Comparison of ENCODE assay signal across 12 cellular contexts in the genomic region with DNA sequence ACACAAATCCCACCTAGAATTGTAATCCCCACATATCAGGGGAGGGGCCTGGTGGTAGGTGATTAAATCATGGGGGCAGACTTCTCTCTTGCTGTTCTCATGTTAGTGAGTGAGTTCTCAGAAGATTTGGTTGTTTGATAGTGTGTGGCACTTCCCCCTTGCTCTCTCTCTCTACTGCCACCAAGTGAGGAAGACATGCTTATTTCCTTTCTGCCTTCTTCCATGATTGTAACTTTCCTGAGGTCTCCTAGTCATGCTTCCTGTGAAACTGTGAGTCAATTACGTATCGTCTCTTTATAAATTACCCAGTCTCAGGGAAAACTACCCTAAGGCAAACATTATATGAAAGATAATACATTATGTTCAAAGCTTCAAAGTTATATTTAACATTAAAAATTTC.
DNase-seq lines count a peak whose midpoint lies in the region; ATAC-seq and TF ChIP-seq lines count a peak whose summit lies in the region.
"Had no signal": no experiment of that assay in that cellular context is flagged by ENCODE, and none has a peak within 500 bp of the region (broad histone marks: within the 10 kb centered on the region; RNA-seq: fewer than 3 reads in every experiment).

No MANE protein-coding gene starts in this region.

- H3K4me1 Mint-ChIP-seq in activated T-cell treated with anti-CD3 and anti-CD28 coated beads, Interleukin-2, amount 50 U/mL, for 24 hours (ENCODE audit: low read depth) = peaks cover 5% of the 10 kb centered on the region

- in situ Hi-C loops in ACHN (cut with HindIII; ENCODE audit: low pct_ligation_motif_present, low pct_unique_long_range_greater_than_20kb, low sequenced_read_pairs) = no loop called here

- H3K9ac ChIP-seq in DND-41 (ENCODE audit: low read depth, low read length) (no peak overlapping the region), HCT116 (ENCODE audit: low read length) (no peak overlapping the region)
- H3K9ac ChIP-seq: BLaER1 had no signal

- no peaks in the 10 kb centered on the region for H3K4me1 ChIP-seq in DND-41 (ENCODE audit: insufficient read depth, low read length)
- H3K4me1 ChIP-seq in HCT116 (ENCODE audit: control insufficient read depth in 1 of 2, insufficient read depth in 2 of 2, low read length in 2 of 2) = no peaks in the 10 kb centered on the region
- H3K4me1 ChIP-seq: BLaER1, heart right ventricle, SJCRH30 had no signal

- no peak for TF ChIP-seq POLR2A in HCT116 (IDR thresholded peaks at IDR 0.05; ENCODE audit: borderline replicate concordance, extremely low read depth, insufficient read depth, insufficient read length)

- TF ChIP-seq CTCF in DND-41 (IDR thresholded peaks at IDR 0.05; ENCODE audit: borderline replicate concordance, extremely low read depth, low read length, poor library complexity, severe bottlenecking) (peak; percentile 26), HCT116 (IDR thresholded peaks at IDR 0.05 in 2 of 3, conservative IDR thresholded peaks at IDR 0.05 in 1 of 3; ENCODE audit: borderline replicate concordance in 1 of 3, insufficient read depth in 1 of 3, low read depth in 2 of 3, low read length in 2 of 3) (peak in 2 of 3 experiments; percentile 34 to 49; a peak in 4 of 6 replicates), fibroblast of mammary gland (conservative IDR thresholded peaks at IDR 0.05; ENCODE audit: control insufficient read depth, insufficient read depth, low read depth, low read length) (peak; percentile 12)

- peak; percentile 22 for TF ChIP-seq RAD21 in HCT116 (IDR thresholded peaks at IDR 0.05; ENCODE audit: low read depth)

- intact Hi-C loops in HCT116 (cut with micrococcal nuclease) = no loop called here

- H3K27ac Mint-ChIP-seq in activated T-cell treated with anti-CD3 and anti-CD28 coated beads, Interleukin-2, amount 50 U/mL, for 24 hours = no peak overlapping the region
- H3K27ac Mint-ChIP-seq: activated CD4-positive, alpha-beta T cell treated with anti-CD3 and anti-CD28 coated beads, Interleukin-2, amount 10 ng/mL, durations not matched to agents 24 days and 14 days had no signal

- H3K9me2 ChIP-seq in HCT116 (ENCODE audit: insufficient read depth) = no peaks in the 10 kb centered on the region

- H3K4me3 ChIP-seq in DND-41 (ENCODE audit: low read depth in 1 of 2, low read length in 2 of 2) (no peak overlapping the region), HCT116 (replicated peaks in 1 of 2; ENCODE audit: low read depth in 1 of 2, low read length in 2 of 2) (no peak overlapping the region), fibroblast of mammary gland (ENCODE audit: control insufficient read depth, low read depth, low read length) (no peak overlapping the region)
- H3K4me3 ChIP-seq: BLaER1, heart right ventricle, SJCRH30 had no signal

- POLR2A ChIA-PET in HCT116 (lab: Charles Lee) (no interaction called here), HEK293T (lab: Yijun Ruan, JAX) (no interaction called here)

- RAD21 ChIA-PET in HCT116 (lab: Charles Lee; ENCODE audit: low non-redundant PET in 1 of 2, low total read pairs in 2 of 2, uncharacterized antibody in 2 of 2, unreplicated experiment in 2 of 2) = no interaction called here

- H3K4me2 ChIP-seq in DND-41 (ENCODE audit: insufficient read depth, low read length) (no peak overlapping the region), HCT116 (ENCODE audit: low read length) (no peak overlapping the region)
- H3K4me2 ChIP-seq: BLaER1 had no signal

- H4K20me1 ChIP-seq in DND-41 (ENCODE audit: insufficient read depth, low read length) (no peaks in the 10 kb centered on the region), HCT116 (ENCODE audit: insufficient read depth) (no peaks in the 10 kb centered on the region)
- H4K20me1 ChIP-seq: BLaER1 had no signal

- H3K79me2 ChIP-seq in DND-41 (ENCODE audit: insufficient read depth, low read length) (no peaks in the 10 kb centered on the region), HCT116 (ENCODE audit: insufficient read depth, low read length) (no peaks in the 10 kb centered on the region)

- H2AFZ ChIP-seq in DND-41 (ENCODE audit: low read depth, low read length) (no peak overlapping the region), HCT116 (ENCODE audit: low read depth, low read length, poor library complexity, severe bottlenecking) (peak overlapping the region; percentile 43)

- no peaks in the 10 kb centered on the region for H3K36me3 ChIP-seq in DND-41 (ENCODE audit: insufficient read depth, low read length)
- no peaks in the 10 kb centered on the region for H3K36me3 ChIP-seq in HCT116 (ENCODE audit: control insufficient read depth in 1 of 2, insufficient read depth in 2 of 2, low read length in 2 of 2)
- H3K36me3 ChIP-seq: BLaER1, heart right ventricle, SJCRH30 had no signal

- DNase-seq in DND-41 (no peak), HCT116 (ENCODE audit: low read depth, low spot score) (peak; percentile 6), RKO (ENCODE audit: low spot score) (peak; percentile 51), fibroblast of mammary gland (ENCODE audit: low read depth) (peak; percentile 23), HEK293T (ENCODE audit: extremely low spot score) (no peak), ACHN (no peak)
- DNase-seq in activated T-cell treated with anti-CD3 and anti-CD28 coated beads, Interleukin-2, amount 50 U/mL, for 24 hours = no peak
- DNase-seq: activated CD4-positive, alpha-beta T cell treated with anti-CD3 and anti-CD28 coated beads, Interleukin-2, amount 10 ng/mL, durations not matched to agents 24 days and 14 days; heart right ventricle; SJCRH30 had no signal

- CTCF ChIA-PET in HCT116 (lab: Charles Lee) (no interaction called here), HEK293T (lab: Yijun Ruan, JAX) (no interaction called here)

- no peaks in the 10 kb centered on the region for H3K9me3 Mint-ChIP-seq in activated T-cell treated with anti-CD3 and anti-CD28 coated beads, Interleukin-2, amount 50 U/mL, for 24 hours

- no peaks in the 10 kb centered on the region for H3K36me3 Mint-ChIP-seq in activated T-cell treated with anti-CD3 and anti-CD28 coated beads, Interleukin-2, amount 50 U/mL, for 24 hours (ENCODE audit: low read depth)

- H3K4me3 Mint-ChIP-seq in activated T-cell treated with anti-CD3 and anti-CD28 coated beads, Interleukin-2, amount 50 U/mL, for 24 hours = no peak overlapping the region
- H3K4me3 Mint-ChIP-seq: activated CD4-positive, alpha-beta T cell treated with anti-CD3 and anti-CD28 coated beads, Interleukin-2, amount 10 ng/mL, durations not matched to agents 24 days and 14 days had no signal

- peak; percentile 42; the same call in 1 of the 3 replicates for ATAC-seq in DND-41 (ENCODE audit: insufficient read depth, low read depth)
- peak; percentile 65 for ATAC-seq in HCT116
- no peak for ATAC-seq in HG02938 (IDR thresholded peaks at IDR 0.05; ENCODE audit: unreplicated experiment)
- ATAC-seq: heart right ventricle had no signal

- H3K9me3 ChIP-seq in DND-41 (ENCODE audit: insufficient read depth, low read length, severe bottlenecking) = no peaks in the 10 kb centered on the region
- H3K9me3 ChIP-seq in HCT116 (ENCODE audit: control insufficient read depth in 1 of 2, insufficient read depth in 1 of 2, low read depth in 1 of 2, low read length in 2 of 2) = no peaks in the 10 kb centered on the region
- H3K9me3 ChIP-seq: SJCRH30 had no signal

- no TSS peak for BruUV-seq in HCT116 (replicated peaks; lab: Mats Ljungman, UMichigan)

- peaks cover 8% of the 10 kb centered on the region for H3K27me3 Mint-ChIP-seq in activated T-cell treated with anti-CD3 and anti-CD28 coated beads, Interleukin-2, amount 50 U/mL, for 24 hours

- H3K27me3 ChIP-seq in DND-41 (ENCODE audit: insufficient read depth, low read length, poor library complexity) (no peaks in the 10 kb centered on the region), HCT116 (ENCODE audit: insufficient read depth, low read length) (no peaks in the 10 kb centered on the region)
- H3K27me3 ChIP-seq: BLaER1, heart right ventricle, SJCRH30 had no signal

- no peak overlapping the region for H3K27ac ChIP-seq in DND-41 (ENCODE audit: low read length)
- no peak overlapping the region for H3K27ac ChIP-seq in HCT116 (ENCODE audit: low read depth, low read length)
- H3K27ac ChIP-seq: BLaER1, heart right ventricle, SJCRH30 had no signal

TF ChIP-seq in HCT116, 20 proteins besides CTCF, POLR2A, EP300 and RAD21:
- TF ChIP-seq YY1 (IDR thresholded peaks at IDR 0.05; ENCODE audit: extremely low read depth, insufficient replicate concordance, low read depth, low read length) = no peak
- peak; percentile 26; the same call in 1 of the 2 replicates for TF ChIP-seq CBX3 (IDR thresholded peaks at IDR 0.05; ENCODE audit: low read depth)

TF ChIP-seq in HEK293T, 16 proteins besides CTCF, POLR2A, EP300 and RAD21:
- TF ChIP-seq FOXM1 (IDR thresholded peaks at IDR 0.05; ENCODE audit: borderline replicate concordance) (no peak), FOXA1 (IDR thresholded peaks at IDR 0.05) (no peak), SUZ12 (IDR thresholded peaks at IDR 0.05) (no peak), CTBP1 (IDR thresholded peaks at IDR 0.05; ENCODE audit: borderline replicate concordance) (no peak), HDGF (IDR thresholded peaks at IDR 0.05; ENCODE audit: borderline replicate concordance) (no peak), TARDBP (IDR thresholded peaks at IDR 0.05) (no peak), NFRKB (IDR thresholded peaks at IDR 0.05) (no peak), L3MBTL2 (conservative IDR thresholded peaks at IDR 0.05) (no peak), FOXK2 (IDR thresholded peaks at IDR 0.05) (no peak), ARNT (IDR thresholded peaks at IDR 0.05) (no peak), LEF1 (IDR thresholded peaks at IDR 0.05; ENCODE audit: borderline replicate concordance) (no peak)

Comparison
In these comparisons a context has a peak if more than half of its experiments do, and no peak if none do; other contexts are left out.
1. DNase-seq: peak in HCT116 (single experiment), RKO (single experiment) and fibroblast of mammary gland (single experiment); none in DND-41 (single experiment), HEK293T (single experiment), ACHN (single experiment) and activated T-cell treated with anti-CD3 and anti-CD28 coated beads, Interleukin-2, amount 50 U/mL, for 24 hours (single experiment).
2. Peak in every context shown above with its lines, with median percentiles within 50 percentile points of each other: CTCF ChIP-seq.